Comparison of ENCODE assay signal across 8 cellular contexts in genomic region chr3:30934208-30934550, GRCh38. TPM values are rescaled to one million over a fixed set of nuclear protein-coding genes. Genes with fewer than 3 reads are reported as not detected.
DNase-seq lines count a peak whose midpoint lies in the region; ATAC-seq and TF ChIP-seq lines count a peak whose summit lies in the region.

No MANE protein-coding gene starts in this region.

- no peaks in the 10 kb centered on the region for H3K79me2 ChIP-seq in osteoblast (ENCODE audit: insufficient read depth, low read length)

- H2AFZ ChIP-seq in osteoblast (ENCODE audit: low read length) = peak overlapping the region; percentile 71

- no peaks in the 10 kb centered on the region for H3K27me3 Mint-ChIP-seq in activated CD4-positive, alpha-beta T cell treated with anti-CD3 and anti-CD28 coated beads for 36 hours
- no peaks in the 10 kb centered on the region for H3K27me3 Mint-ChIP-seq in activated CD4-positive, alpha-beta T cell treated with anti-CD3 and anti-CD28 coated beads, Interleukin-2, amount 10 ng/mL, durations not matched to agents 7 days and 5 days

- H3K36me3 Mint-ChIP-seq in activated CD4-positive, alpha-beta T cell treated with anti-CD3 and anti-CD28 coated beads for 36 hours (ENCODE audit: low read depth) = no peaks in the 10 kb centered on the region
- no peaks in the 10 kb centered on the region for H3K36me3 Mint-ChIP-seq in activated CD4-positive, alpha-beta T cell treated with anti-CD3 and anti-CD28 coated beads, Interleukin-2, amount 10 ng/mL, durations not matched to agents 7 days and 5 days (ENCODE audit: low read depth)

- no peak overlapping the region for H3K4me3 Mint-ChIP-seq in activated CD4-positive, alpha-beta T cell treated with anti-CD3 and anti-CD28 coated beads for 36 hours
- no peak overlapping the region for H3K4me3 Mint-ChIP-seq in activated CD4-positive, alpha-beta T cell treated with anti-CD3 and anti-CD28 coated beads, Interleukin-2, amount 10 ng/mL, durations not matched to agents 7 days and 5 days

- H3K4me3 ChIP-seq in choroid plexus epithelial cell (ENCODE audit: low read depth, low read length) = peak overlapping the region; percentile 17
- peak overlapping the region; percentile 54 for H3K4me3 ChIP-seq in osteoblast (ENCODE audit: insufficient read depth, low read length)

- DNase-seq in activated CD4-positive, alpha-beta T cell treated with anti-CD3 and anti-CD28 coated beads for 36 hours = peak; percentile 10
- DNase-seq in activated CD4-positive, alpha-beta T cell treated with anti-CD3 and anti-CD28 coated beads, Interleukin-2, amount 10 ng/mL, durations not matched to agents 7 days and 5 days = no peak
- peak; percentile 42 for DNase-seq in NCI-H510A treated with DMSO at 0.1 percent for 48 hours (lab: John Stamatoyannopoulos, UW)
- peak; percentile 89 for DNase-seq in choroid plexus epithelial cell (ENCODE audit: low read depth)
- peak; percentile 23 for DNase-seq in osteoblast (ENCODE audit: insufficient read length, low spot score, missing footprints)
- DNase-seq in NCI-H1694 (lab: John Stamatoyannopoulos, UW) = no peak

- no peaks in the 10 kb centered on the region for H4K20me1 ChIP-seq in osteoblast (ENCODE audit: insufficient read depth, low read length)

- POLR2A ChIA-PET in activated CD4-positive, alpha-beta T cell treated with anti-CD3 and anti-CD28 coated beads for 36 hours (lab: Charles Lee) = no interaction called here
- POLR2A ChIA-PET in activated CD4-positive, alpha-beta T cell treated with anti-CD3 and anti-CD28 coated beads, Interleukin-2, amount 10 ng/mL, durations not matched to agents 7 days and 5 days (lab: Charles Lee) = no interaction called here

- no peaks in the 10 kb centered on the region for H3K36me3 ChIP-seq in osteoblast (ENCODE audit: insufficient read depth, low read length)

- peaks cover 2% of the 10 kb centered on the region for H3K9me3 Mint-ChIP-seq in activated CD4-positive, alpha-beta T cell treated with anti-CD3 and anti-CD28 coated beads for 36 hours (ENCODE audit: low read depth)
- peaks cover 5% of the 10 kb centered on the region for H3K9me3 Mint-ChIP-seq in activated CD4-positive, alpha-beta T cell treated with anti-CD3 and anti-CD28 coated beads, Interleukin-2, amount 10 ng/mL, durations not matched to agents 7 days and 5 days

- peak overlapping the region; percentile 71 for H3K4me2 ChIP-seq in osteoblast (ENCODE audit: insufficient read depth, low read length)

- no peaks in the 10 kb centered on the region for H3K9me3 ChIP-seq in osteoblast (ENCODE audit: low read depth, low read length)

- intact Hi-C loops in activated CD4-positive, alpha-beta T cell treated with anti-CD3 and anti-CD28 coated beads for 36 hours (cut with DNase I, micrococcal nuclease) = loop anchor here in 1 of 2 experiments (10.0 kb wide), 1 partner anchor 201 kb away; no protein-coding TSS in a partner anchor

- H3K4me1 Mint-ChIP-seq in activated CD4-positive, alpha-beta T cell treated with anti-CD3 and anti-CD28 coated beads for 36 hours = peaks cover 8% of the 10 kb centered on the region
- peaks cover 5% of the 10 kb centered on the region for H3K4me1 Mint-ChIP-seq in activated CD4-positive, alpha-beta T cell treated with anti-CD3 and anti-CD28 coated beads, Interleukin-2, amount 10 ng/mL, durations not matched to agents 7 days and 5 days

- ATAC-seq in activated CD4-positive, alpha-beta T cell treated with anti-CD3 and anti-CD28 coated beads for 36 hours = no peak
- ATAC-seq in HG03196 (IDR thresholded peaks at IDR 0.05; ENCODE audit: unreplicated experiment) (no peak), GM19351 (IDR thresholded peaks at IDR 0.05; ENCODE audit: unreplicated experiment) (no peak)

- peak; percentile 80 for TF ChIP-seq CTCF in choroid plexus epithelial cell (conservative IDR thresholded peaks at IDR 0.05; ENCODE audit: low read depth, low read length)
- peak; percentile 74 for TF ChIP-seq CTCF in osteoblast (IDR thresholded peaks at IDR 0.05; ENCODE audit: extremely low read depth, low read depth, low read length)

- CTCF ChIA-PET in activated CD4-positive, alpha-beta T cell treated with anti-CD3 and anti-CD28 coated beads for 36 hours (lab: Charles Lee) = interaction anchor here (0.8 to 1.4 kb wide), 5 partner anchors 9 to 16 kb away, joined by 3 to 4 read pairs (median 3); no protein-coding TSS in a partner anchor
- CTCF ChIA-PET in activated CD4-positive, alpha-beta T cell treated with anti-CD3 and anti-CD28 coated beads, Interleukin-2, amount 10 ng/mL, durations not matched to agents 7 days and 5 days (lab: Charles Lee) = interaction anchor here (0.6 to 1.5 kb wide), 5 partner anchors 9 to 425 kb away, joined by 3 to 5 read pairs (median 3); no protein-coding TSS in a partner anchor

- no peaks in the 10 kb centered on the region for H3K27me3 ChIP-seq in osteoblast (ENCODE audit: insufficient read depth, low read length)

- H3K27ac ChIP-seq in osteoblast (ENCODE audit: low read depth, low read length) = peak overlapping the region; percentile 7

- no peak overlapping the region for H3K27ac Mint-ChIP-seq in activated CD4-positive, alpha-beta T cell treated with anti-CD3 and anti-CD28 coated beads for 36 hours
- no peak overlapping the region for H3K27ac Mint-ChIP-seq in activated CD4-positive, alpha-beta T cell treated with anti-CD3 and anti-CD28 coated beads, Interleukin-2, amount 10 ng/mL, durations not matched to agents 7 days and 5 days

- H3K4me1 ChIP-seq in osteoblast (ENCODE audit: insufficient read depth, low read length) = no peaks in the 10 kb centered on the region

RNA-seq across cellular contexts. Expression of gene GADL1, which starts 39.7 kb away (rescaled TPM):
- not detected for total RNA-seq in activated CD4-positive, alpha-beta T cell treated with anti-CD3 and anti-CD28 coated beads for 36 hours
- total RNA-seq in activated CD4-positive, alpha-beta T cell treated with anti-CD3 and anti-CD28 coated beads, Interleukin-2, amount 10 ng/mL, durations not matched to agents 7 days and 5 days = not detected
- total RNA-seq in osteoblast = not detected in 2 replicates

Comparison
In these comparisons a context has a peak if more than half of its experiments do, and no peak if none do; other contexts are left out.
1. DNase-seq: peak in activated CD4-positive, alpha-beta T cell treated with anti-CD3 and anti-CD28 coated beads for 36 hours (single experiment), NCI-H510A treated with DMSO at 0.1 percent for 48 hours (single experiment), choroid plexus epithelial cell (single experiment) and osteoblast (single experiment); none in activated CD4-positive, alpha-beta T cell treated with anti-CD3 and anti-CD28 coated beads, Interleukin-2, amount 10 ng/mL, durations not matched to agents 7 days and 5 days (single experiment) and NCI-H1694 (single experiment).